Comparison of ENCODE assay signal across 19 cellular contexts in genomic region chr10:120980316-120980975, GRCh38.
DNase-seq lines count a peak whose midpoint lies in the region; ATAC-seq, FAIRE-seq and TF ChIP-seq lines count a peak whose summit lies in the region.
"Had no signal": no experiment of that assay in that cellular context is flagged by ENCODE, and none has a peak within 500 bp of the region (broad histone marks: within the 10 kb centered on the region; RNA-seq: fewer than 3 reads in every experiment).

No MANE protein-coding gene starts in this region.

- peaks cover 43% of the 10 kb centered on the region for H3K4me1 Mint-ChIP-seq in nephron
- H3K4me1 Mint-ChIP-seq: activated T-helper 17 cell treated with anti-CD3 and anti-CD28 coated beads, Interleukin-2, amount 50 U/mL, for 72 hours had no signal

- H3K36me3 ChIP-seq in HUES6 (ENCODE audit: control insufficient read depth, insufficient read depth, low read length) (no peaks in the 10 kb centered on the region), iPS-15b (ENCODE audit: control insufficient read depth, insufficient read depth, low read length) (no peaks in the 10 kb centered on the region), uterus (no peaks in the 10 kb centered on the region)
- H3K36me3 ChIP-seq: BE2C, brain microvascular endothelial cell, neutrophil had no signal

- TF ChIP-seq CTCF in nephron (IDR thresholded peaks at IDR 0.05; ENCODE audit: unreplicated experiment in 3 of 3) (no peak), uterus (IDR thresholded peaks at IDR 0.05) (no peak)

- H3K4me3 Mint-ChIP-seq in nephron: peak overlapping the region; percentile 17 to 77 (median 24)
- H3K4me3 Mint-ChIP-seq: activated CD4-positive, alpha-beta T cell treated with anti-CD3 and anti-CD28 coated beads for 36 hours; activated T-helper 17 cell treated with anti-CD3 and anti-CD28 coated beads, Interleukin-2, amount 50 U/mL, for 72 hours had no signal

- no peak for FAIRE-seq in frontal cortex (lab: Jason Lieb, UNC)
- FAIRE-seq: colon, GM19239, islet of Langerhans had no signal

- peak overlapping the region; percentile 82 to 96 (median 91) for H3K27ac Mint-ChIP-seq in nephron
- H3K27ac Mint-ChIP-seq: activated CD4-positive, alpha-beta T cell treated with anti-CD3 and anti-CD28 coated beads for 36 hours; activated T-helper 17 cell treated with anti-CD3 and anti-CD28 coated beads, Interleukin-2, amount 50 U/mL, for 72 hours had no signal

- no peak for TF ChIP-seq POLR2A in uterus (IDR thresholded peaks at IDR 0.05)

- peaks cover 21% of the 10 kb centered on the region for H3K36me3 Mint-ChIP-seq in nephron (ENCODE audit: low read depth)

- peaks cover 23% of the 10 kb centered on the region for H3K9me3 Mint-ChIP-seq in nephron

- H3K9ac ChIP-seq in HUES6 (ENCODE audit: low read length) (no peak overlapping the region), iPS-15b (ENCODE audit: low read depth, low read length) (no peak overlapping the region)

- H3K27me3 Mint-ChIP-seq in nephron (ENCODE audit: low read depth): peaks cover 57% of the 10 kb centered on the region

- no peak for DNase-seq in uterus
- DNase-seq in frontal cortex (ENCODE audit: low spot score in 2 of 2): no peak
- DNase-seq in kidney glomerular epithelial cell (lab: John Stamatoyannopoulos, UW): no peak
- DNase-seq: activated CD4-positive, alpha-beta T cell treated with anti-CD3 and anti-CD28 coated beads for 36 hours; BE2C; brain microvascular endothelial cell; HCEC 1CT; KG1; MV-4-11; NCI-H446 had no signal

- H3K4me3 ChIP-seq in HUES6 (ENCODE audit: low read depth, low read length) (peak overlapping the region; percentile 56), iPS-15b (ENCODE audit: low read depth, low read length) (peak overlapping the region; percentile 35), uterus (no peak overlapping the region)

- H3K4me1 ChIP-seq in HUES6 (ENCODE audit: control insufficient read depth, insufficient read depth, low read length) (peaks cover 38% of the 10 kb centered on the region), iPS-15b (ENCODE audit: control insufficient read depth, insufficient read depth, low read length) (peaks cover 24% of the 10 kb centered on the region), uterus (peaks cover 0 to 9% of the 10 kb centered on the region in 2 donors)
- H3K4me1 ChIP-seq: BE2C had no signal

- peaks cover 46% of the 10 kb centered on the region for H3K27me3 ChIP-seq in HUES6 (ENCODE audit: control insufficient read depth, insufficient read depth, low read length)
- peaks cover 23% of the 10 kb centered on the region for H3K27me3 ChIP-seq in iPS-15b (ENCODE audit: control insufficient read depth, insufficient read depth, low read length)
- H3K27me3 ChIP-seq in uterus: no peaks in the 10 kb centered on the region

- ATAC-seq in HG03354 (IDR thresholded peaks at IDR 0.05; ENCODE audit: poor library complexity, severe bottlenecking, unreplicated experiment): no peak
- ATAC-seq: activated T-helper 17 cell treated with anti-CD3 and anti-CD28 coated beads, Interleukin-2, amount 50 U/mL, for 72 hours had no signal

- no peak overlapping the region for H3K27ac ChIP-seq in HUES6 (ENCODE audit: low read depth, low read length)
- H3K27ac ChIP-seq in uterus: peak overlapping the region; percentile 63 to 75
- H3K27ac ChIP-seq: brain microvascular endothelial cell, neutrophil had no signal

- intact Hi-C loops in uterus (cut with DNase I; ENCODE audit: low total_unique reads): no loop called here

- peaks cover 13% of the 10 kb centered on the region for H3K9me3 ChIP-seq in HUES6 (ENCODE audit: control insufficient read depth, insufficient read depth, low read depth, low read length)
- no peaks in the 10 kb centered on the region for H3K9me3 ChIP-seq in iPS-15b (ENCODE audit: control insufficient read depth, insufficient read depth, low read length)
- H3K9me3 ChIP-seq in uterus: no peaks in the 10 kb centered on the region
- H3K9me3 ChIP-seq: BE2C, neutrophil had no signal

Comparison
In these comparisons a context has a peak if more than half of its experiments do, and no peak if none do; other contexts are left out.
1. H3K4me3 ChIP-seq: peak in HUES6 (single experiment) and iPS-15b (single experiment); none in uterus (0 of 2).